In the genomic region with DNA sequence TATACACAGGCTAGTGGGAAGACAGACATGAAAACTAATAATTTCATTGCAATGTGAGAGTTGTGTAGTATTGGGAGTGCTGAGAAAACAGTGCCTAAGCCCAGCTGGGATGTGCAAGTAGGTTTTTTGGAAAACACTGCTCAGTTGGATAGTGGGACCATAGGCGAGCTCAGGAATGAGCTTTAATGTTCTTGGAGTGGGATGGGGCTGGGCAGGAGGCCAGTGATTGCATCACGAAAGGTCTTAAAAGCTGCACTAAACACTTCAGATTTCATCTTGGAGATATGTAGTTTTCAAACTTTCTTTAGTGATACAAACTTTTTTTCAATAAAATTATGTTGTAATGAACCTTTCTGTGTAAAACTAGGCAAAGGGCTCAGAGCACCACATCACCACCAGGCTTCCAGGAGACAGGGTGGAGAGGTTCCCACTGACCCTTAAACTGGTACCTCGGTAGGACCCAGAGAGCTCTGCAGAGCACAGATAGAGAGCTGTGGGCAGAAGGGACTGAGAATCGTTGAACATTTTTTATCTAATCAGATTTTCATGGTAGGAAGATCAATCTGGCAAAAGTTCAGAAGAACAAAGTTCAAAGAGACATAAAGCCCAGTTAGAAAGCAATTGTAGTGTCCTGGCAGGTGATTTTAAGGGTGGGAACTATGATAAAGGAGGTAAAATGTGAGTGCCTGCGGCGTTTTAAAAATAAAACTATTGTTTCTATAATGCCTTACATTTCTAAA, we compare ENCODE assay signal across 28 cellular contexts.
DNase-seq lines count a peak whose midpoint lies in the region; ATAC-seq and TF ChIP-seq lines count a peak whose summit lies in the region.
"Had no signal": no experiment of that assay in that cellular context is flagged by ENCODE, and none has a peak within 500 bp of the region (broad histone marks: within the 10 kb centered on the region; RNA-seq: fewer than 3 reads in every experiment).

No MANE protein-coding gene starts in this region.

- intact Hi-C loops in lower lobe of right lung (cut with DNase I), result no loop called here
- intact Hi-C loops in right cardiac atrium (cut with DNase I), result no loop called here

- H3K27me3 ChIP-seq in lower lobe of right lung (ENCODE audit: low read depth) (no peaks in the 10 kb centered on the region), right cardiac atrium (ENCODE audit: control insufficient read depth, insufficient read depth) (no peaks in the 10 kb centered on the region)
- H3K27me3 ChIP-seq: BLaER1 treated with 17β-estradiol and CSF1 and Interleukin-3, amounts not matched to agents 10 nM and 100 nM; breast epithelium; pancreas had no signal

- 80% methylated on average over 6 of the region's 6 CpGs for WGBS in right cardiac atrium

- H3K9me3 ChIP-seq in lower lobe of right lung, result no peaks in the 10 kb centered on the region
- H3K9me3 ChIP-seq in right cardiac atrium (ENCODE audit: control insufficient read depth, low read length), result no peaks in the 10 kb centered on the region
- H3K9me3 ChIP-seq: breast epithelium, pancreas had no signal

- no peak overlapping the region for H3K4me3 ChIP-seq in fibroblast of mammary gland (ENCODE audit: control insufficient read depth, low read depth, low read length)
- H3K4me3 ChIP-seq in lower lobe of right lung, result no peak overlapping the region
- H3K4me3 ChIP-seq in right cardiac atrium (ENCODE audit: low read length), result no peak overlapping the region
- H3K4me3 ChIP-seq: BLaER1 treated with 17β-estradiol and CSF1 and Interleukin-3, amounts not matched to agents 10 nM and 100 nM; breast epithelium; GM12878; pancreas; SK-N-MC had no signal

- no peaks in the 10 kb centered on the region for H3K36me3 ChIP-seq in lower lobe of right lung
- H3K36me3 ChIP-seq: breast epithelium, pancreas had no signal

- TF ChIP-seq CTCF in fibroblast of mammary gland (conservative IDR thresholded peaks at IDR 0.05; ENCODE audit: control insufficient read depth, insufficient read depth, low read depth, low read length) (no peak), lower lobe of right lung (IDR thresholded peaks at IDR 0.05) (no peak)

- DNase-seq in OCI-M1 (lab: John Stamatoyannopoulos, UW), result peak; percentile 8
- DNase-seq in fibroblast of mammary gland (ENCODE audit: low read depth), result peak; percentile 55
- peak; percentile 55 for DNase-seq in lower lobe of right lung
- DNase-seq in stromal cell of bone marrow (ENCODE audit: low read depth), result peak; percentile 3
- DNase-seq in epidermal melanocyte (ENCODE audit: insufficient read length, low spot score), result no peak
- DNase-seq in right cardiac atrium, result no peak
- DNase-seq: activated CD4-positive, alpha-beta memory T cell treated with anti-CD3 and anti-CD28 coated beads, Interleukin-2, amount 10 ng/mL, durations not matched to agents 7 days and 5 days; activated CD4-positive, alpha-beta T cell treated with anti-CD3 and anti-CD28 coated beads for 1 hour; activated CD8-positive, alpha-beta memory T cell treated with anti-CD3 and anti-CD28 coated beads, Interleukin-2, amount 50 U/mL, for 4 hours; activated naive CD4-positive, alpha-beta T cell treated with anti-CD3 and anti-CD28 coated beads, Interleukin-2, amount 10 ng/mL, durations not matched to agents 7 days and 5 days; anterior cingulate cortex; DMS153; H9; islet precursor cell; NCI-H1417; NCI-H2029 treated with DMSO at 0.1 percent for 48 hours; NCI-H524; pancreas; PC-3; stimulated activated CD4-positive, alpha-beta T cell treated with anti-CD3 and anti-CD28 coated beads, Interleukin-2, amount 100 ng/mL, for 24 hours; stimulated activated naive CD8-positive, alpha-beta T cell treated with anti-CD3 and anti-CD28 coated beads, Interleukin-15, amount 100 ng/mL, for 72 hours; T-helper 1 cell had no signal

- peak in 1 of 2 donors; percentile 36 for ATAC-seq in lower lobe of right lung
- ATAC-seq in HG02642 (IDR thresholded peaks at IDR 0.05; ENCODE audit: poor library complexity, unreplicated experiment), result no peak
- ATAC-seq in right cardiac atrium, result no peak
- ATAC-seq: GM12878; pancreas; PC-3; stimulated activated naive CD8-positive, alpha-beta T cell treated with anti-CD3 and anti-CD28 coated beads, Interleukin-15, amount 100 ng/mL, for 72 hours had no signal

- H3K4me1 ChIP-seq in lower lobe of right lung (peaks cover 5% of the 10 kb centered on the region), right cardiac atrium (ENCODE audit: control insufficient read depth, insufficient read depth, low read length) (no peaks in the 10 kb centered on the region)
- H3K4me1 ChIP-seq: BLaER1 treated with 17β-estradiol and CSF1 and Interleukin-3, amounts not matched to agents 10 nM and 100 nM; breast epithelium; pancreas had no signal

- no peak overlapping the region for H3K27ac ChIP-seq in lower lobe of right lung
- H3K27ac ChIP-seq in right cardiac atrium (ENCODE audit: low read length), result no peak overlapping the region
- H3K27ac ChIP-seq: BLaER1 treated with 17β-estradiol and CSF1 and Interleukin-3, amounts not matched to agents 10 nM and 100 nM; breast epithelium; HL-60; pancreas; SK-N-MC had no signal

Comparison
In these comparisons a context has a peak if more than half of its experiments do, and no peak if none do; other contexts are left out.
1. DNase-seq: peak in OCI-M1 (single experiment), fibroblast of mammary gland (single experiment), lower lobe of right lung (single experiment) and stromal cell of bone marrow (single experiment); none in epidermal melanocyte (single experiment) and right cardiac atrium (0 of 3).